In genomic region chr2:151484100-151484499, GRCh38 we compare ENCODE assay signal across 31 cellular contexts.
"Had no signal": no experiment of that assay in that cellular context is flagged by ENCODE, and none has a peak within 500 bp of the region (broad histone marks: within the 10 kb centered on the region; RNA-seq: fewer than 3 reads in every experiment).

No MANE protein-coding gene starts in this region.

- ATAC-seq: activated CD4-positive, alpha-beta T cell treated with anti-CD3 and anti-CD28 coated beads for 36 hours; activated CD4-positive, CD25-positive, alpha-beta regulatory T cell treated with anti-CD3 and anti-CD28 coated beads, Interleukin-2, amount 50 U/mL, for 24 hours; activated CD8-positive, alpha-beta memory T cell treated with anti-CD3 and anti-CD28 coated beads, Interleukin-2, amount 10 ng/mL, durations not matched to agents 7 days and 5 days; activated CD8-positive, alpha-beta T cell treated with anti-CD3 and anti-CD28 coated beads, Interleukin-2, amount 10 ng/mL, durations not matched to agents 7 days and 5 days; activated naive CD8-positive, alpha-beta T cell treated with anti-CD3 and anti-CD28 coated beads, Interleukin-2, amount 50 U/mL, for 24 hours; WTC11 had no signal

- H3K4me3 ChIP-seq: ascending aorta, cardiac muscle cell had no signal

- DNase-seq: activated CD4-positive, alpha-beta memory T cell treated with anti-CD3 and anti-CD28 coated beads, Interleukin-2, amount 10 ng/mL, durations not matched to agents 7 days and 5 days; activated CD4-positive, alpha-beta T cell treated with anti-CD3 and anti-CD28 coated beads for 1 hour; activated CD4-positive, alpha-beta T cell treated with anti-CD3 and anti-CD28 coated beads for 36 hours; activated CD4-positive, alpha-beta T cell treated with anti-CD3 and anti-CD28 coated beads for 48 hours; activated CD4-positive, alpha-beta T cell treated with anti-CD3 and anti-CD28 coated beads, Interleukin-2, amount 10 ng/mL, durations not matched to agents 7 days and 5 days; activated CD4-positive, alpha-beta T cell treated with anti-CD3 and anti-CD28 coated beads, Interleukin-2, amount 50 U/mL, for 48 hours; activated CD4-positive, CD25-positive, alpha-beta regulatory T cell; activated CD8-positive, alpha-beta memory T cell treated with anti-CD3 and anti-CD28 coated beads for 24 hours; activated CD8-positive, alpha-beta memory T cell treated with anti-CD3 and anti-CD28 coated beads, Interleukin-2, amount 10 ng/mL, durations not matched to agents 7 days and 5 days; activated CD8-positive, alpha-beta memory T cell treated with anti-CD3 and anti-CD28 coated beads, Interleukin-2, amount 50 U/mL, for 48 hours; activated CD8-positive, alpha-beta T cell treated with anti-CD3 and anti-CD28 coated beads, Interleukin-2, amount 10 ng/mL, durations not matched to agents 7 days and 5 days; activated effector memory CD4-positive, alpha-beta T cell treated with Interleukin-2 at 50 U/mL for 16 hours; activated gamma-delta T cell; activated naive CD4-positive, alpha-beta T cell treated with anti-CD3 and anti-CD28 coated beads, Interleukin-2, amount 10 ng/mL, durations not matched to agents 7 days and 5 days; activated naive CD4-positive, alpha-beta T cell treated with Interleukin-2 at 50 U/mL for 16 hours; activated naive CD8-positive, alpha-beta T cell treated with anti-CD3 and anti-CD28 coated beads, Interleukin-2, amount 10 ng/mL, durations not matched to agents 7 days and 5 days; activated naive CD8-positive, alpha-beta T cell treated with anti-CD3 and anti-CD28 coated beads, Interleukin-2, amount 50 U/mL, for 24 hours; activated T-cell treated with anti-CD3 and anti-CD28 coated beads, Interleukin-2, amount 50 U/mL, for 24 hours; activated T-cell treated with anti-CD3 and anti-CD28 coated beads, Interleukin-2, amount 50 U/mL, for 48 hours; amygdala; anterior cingulate cortex; caudate nucleus; cerebellar nuclear complex; T-helper 1 cell; T-helper 2 cell; T-helper 9 cell; WERI-Rb-1 had no signal

- H3K9me3 ChIP-seq: ascending aorta had no signal

- H3K27me3 ChIP-seq: ascending aorta, cardiac muscle cell had no signal

- H3K4me1 ChIP-seq: ascending aorta had no signal

- H3K27ac ChIP-seq: ascending aorta, cardiac muscle cell, WERI-Rb-1 had no signal
